Comparison of ENCODE assay signal across 8 cellular contexts in the genomic region with DNA sequence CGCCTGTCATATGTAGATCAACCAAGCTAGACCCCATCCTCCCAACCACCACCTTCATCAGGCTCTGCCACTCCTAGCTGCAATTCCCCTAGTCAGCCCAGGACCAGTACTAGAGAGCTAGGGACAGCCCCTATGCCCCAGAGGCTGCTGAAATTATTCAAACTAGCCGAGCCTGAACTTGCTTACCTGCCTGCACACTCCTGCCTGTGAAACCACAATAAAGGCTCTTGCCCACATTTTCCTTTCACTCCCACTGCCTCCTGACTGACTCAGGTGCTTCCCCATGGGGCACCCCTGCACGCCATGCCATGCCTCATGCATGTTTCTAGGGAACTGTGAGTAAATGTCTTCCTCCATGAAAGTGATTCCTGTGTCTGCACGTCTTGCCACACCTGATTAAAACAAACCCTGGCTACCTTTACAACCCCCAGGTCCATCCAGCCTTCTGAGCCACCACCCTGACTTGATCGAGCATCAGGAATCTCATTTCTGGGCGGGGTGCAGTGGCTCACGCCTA.
DNase-seq lines count a peak whose midpoint lies in the region; ATAC-seq and TF ChIP-seq lines count a peak whose summit lies in the region.

No MANE protein-coding gene starts in this region.

- H3K27ac ChIP-seq in thyroid gland (no peak overlapping the region), gastroesophageal sphincter (no peak overlapping the region), brain microvascular endothelial cell (no peak overlapping the region)

- in situ Hi-C loops in brain microvascular endothelial cell (cut with HindIII; ENCODE audit: low pct_ligation_motif_present, low sequenced_read_pairs), result no loop called here

- no peak for TF ChIP-seq EP300 in gastroesophageal sphincter (IDR thresholded peaks at IDR 0.05)

- H3K36me3 ChIP-seq in GM06990 (ENCODE audit: control insufficient read depth, insufficient read depth, low read length) (no peaks in the 10 kb centered on the region), H7 (replicated peaks; ENCODE audit: control insufficient read depth, insufficient read depth, low read length) (no peaks in the 10 kb centered on the region), thyroid gland (no peaks in the 10 kb centered on the region), gastroesophageal sphincter (no peaks in the 10 kb centered on the region), brain microvascular endothelial cell (replicated peaks) (no peaks in the 10 kb centered on the region)

- H3K4me3 ChIP-seq in GM06990 (replicated peaks; ENCODE audit: low read depth, low read length) (no peak overlapping the region), H7 (ENCODE audit: insufficient read depth, low read depth, low read length) (no peak overlapping the region), thyroid gland (replicated peaks in 1 of 3) (no peak overlapping the region), gastroesophageal sphincter (no peak overlapping the region), brain microvascular endothelial cell (ENCODE audit: low read depth, low read length) (no peak overlapping the region)

- WGBS in thyroid gland, 2 donors, result 81 to 85% methylated on average over 7 of the region's 7 CpGs
- WGBS in gastroesophageal sphincter (ENCODE audit: low coverage in 1 of 2), 2 donors, result 71 to 83% methylated on average over 1 to 3 of the region's 7 CpGs

- ATAC-seq in esophagus mucosa, result peak; percentile 94
- ATAC-seq in gastroesophageal sphincter, result no peak

- no peak for TF ChIP-seq POLR2A in thyroid gland (IDR thresholded peaks at IDR 0.05)
- no peak for TF ChIP-seq POLR2A in gastroesophageal sphincter (IDR thresholded peaks at IDR 0.05)

- no peaks in the 10 kb centered on the region for H3K9me3 ChIP-seq in thyroid gland
- no peaks in the 10 kb centered on the region for H3K9me3 ChIP-seq in gastroesophageal sphincter

- no peak for TF ChIP-seq CTCF in GM06990 (IDR thresholded peaks at IDR 0.05; ENCODE audit: insufficient read depth, low read length, poor library complexity, severe bottlenecking)
- TF ChIP-seq CTCF in thyroid gland (IDR thresholded peaks at IDR 0.05), result no peak
- no peak for TF ChIP-seq CTCF in gastroesophageal sphincter (IDR thresholded peaks at IDR 0.05)
- no peak for TF ChIP-seq CTCF in brain microvascular endothelial cell (IDR thresholded peaks at IDR 0.05; ENCODE audit: low read depth, low read length, missing control alignments)

- H3K27me3 ChIP-seq in GM06990 (replicated peaks; ENCODE audit: control insufficient read depth, insufficient read depth, low read length) (no peaks in the 10 kb centered on the region), H7 (ENCODE audit: control insufficient read depth, insufficient read depth, low read length) (no peaks in the 10 kb centered on the region), thyroid gland (no peaks in the 10 kb centered on the region), gastroesophageal sphincter (no peaks in the 10 kb centered on the region), brain microvascular endothelial cell (replicated peaks) (no peaks in the 10 kb centered on the region)

- intact Hi-C loops in thyroid gland (cut with DNase I), result no loop called here

- DNase-seq in GM06990 (ENCODE audit: extremely low read depth, insufficient read length) (peak; percentile 62), H7 (peak; percentile 77), SW480 (ENCODE audit: low spot score) (peak; percentile 98), thyroid gland (no peak), brain microvascular endothelial cell (no peak)
- peak; percentile 86 for DNase-seq in stimulated activated naive CD4-positive, alpha-beta T cell treated with Interleukin-2 at 50 U/mL for 16 hours (lab: John Stamatoyannopoulos, UW)

- peaks cover 0 to 17% of the 10 kb centered on the region in 2 donors for H3K4me1 ChIP-seq in thyroid gland
- no peaks in the 10 kb centered on the region for H3K4me1 ChIP-seq in gastroesophageal sphincter

Comparison
In these comparisons a context has a peak if more than half of its experiments do, and no peak if none do; other contexts are left out.
1. DNase-seq: peak in GM06990 (single experiment), H7 (single experiment), SW480 (single experiment) and stimulated activated naive CD4-positive, alpha-beta T cell treated with Interleukin-2 at 50 U/mL for 16 hours (single experiment); none in thyroid gland (0 of 2) and brain microvascular endothelial cell (single experiment).